Comparison of ENCODE assay signal across 8 cellular contexts in the genomic region with DNA sequence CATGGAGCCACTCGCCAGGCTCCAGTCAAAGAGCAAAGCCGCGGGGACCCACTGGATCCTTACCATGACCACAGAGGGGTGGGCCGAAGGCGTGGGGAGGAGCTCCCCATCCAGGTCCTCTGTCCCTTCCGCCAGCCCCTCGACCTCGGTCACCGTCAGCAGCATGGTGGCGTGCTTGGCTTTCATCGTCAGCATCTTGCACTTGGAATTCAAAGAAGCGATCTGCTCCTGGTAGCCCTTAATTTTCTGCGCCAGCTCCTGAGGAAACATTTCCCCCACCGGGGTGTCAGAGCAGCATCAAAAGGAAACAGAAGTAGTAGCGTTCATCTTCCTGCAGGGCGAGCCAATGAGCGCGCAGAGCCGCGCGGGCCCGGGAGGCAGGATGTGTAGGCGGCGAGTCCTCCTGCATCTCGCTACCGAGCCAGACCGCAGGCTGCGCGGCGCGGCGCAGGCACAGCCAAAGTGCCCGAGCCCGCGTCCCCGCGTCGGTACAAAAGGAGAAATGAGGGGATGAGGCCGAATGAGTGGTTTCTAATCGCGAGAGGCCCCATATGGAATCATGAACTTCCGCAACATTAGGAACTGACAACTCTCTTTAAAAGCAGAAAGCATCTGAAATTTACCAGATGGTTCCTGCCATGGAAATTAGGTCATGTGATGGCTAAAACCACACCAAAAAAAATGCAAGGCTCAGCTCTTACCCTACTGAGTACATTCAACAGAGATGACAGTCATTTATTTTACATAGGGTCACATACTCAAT.
A peak's percentile ranks its signal among the peaks of the same experiment; 100 is the strongest.
DNase-seq lines count a peak whose midpoint lies in the region; ATAC-seq and TF ChIP-seq lines count a peak whose summit lies in the region.

No MANE protein-coding gene starts in this region.

- H3K27me3 Mint-ChIP-seq in endothelial cell (ENCODE audit: unreplicated experiment), result peaks cover 3% of the 10 kb centered on the region

- H3K36me3 Mint-ChIP-seq in endothelial cell (ENCODE audit: low read depth, unreplicated experiment), result no peaks in the 10 kb centered on the region

- H3K9me3 ChIP-seq in mesodermal cell (ENCODE audit: control insufficient read depth, low read length), result no peaks in the 10 kb centered on the region

- peak overlapping the region; percentile 99 for H3K4me3 Mint-ChIP-seq in endothelial cell (ENCODE audit: unreplicated experiment)

- no peaks in the 10 kb centered on the region for H3K36me3 ChIP-seq in mesodermal cell (ENCODE audit: control insufficient read depth, insufficient read depth, low read length)

- peak; percentile 93 for ATAC-seq in GM19328 (IDR thresholded peaks at IDR 0.05; ENCODE audit: unreplicated experiment)
- ATAC-seq in HG03469 (IDR thresholded peaks at IDR 0.05; ENCODE audit: unreplicated experiment), result peak; percentile 84

- peak overlapping the region; percentile 85 for H3K27ac Mint-ChIP-seq in endothelial cell (ENCODE audit: unreplicated experiment)

- H3K9me3 Mint-ChIP-seq in endothelial cell (ENCODE audit: unreplicated experiment), result no peaks in the 10 kb centered on the region

- H3K27ac ChIP-seq in mesodermal cell (ENCODE audit: low read depth, low read length, severe bottlenecking), result peak overlapping the region; percentile 87

- TF ChIP-seq CTCF in endothelial cell (IDR thresholded peaks at IDR 0.05; ENCODE audit: unreplicated experiment), result peak; percentile 62

- peaks cover 14% of the 10 kb centered on the region for H3K4me1 Mint-ChIP-seq in endothelial cell (ENCODE audit: unreplicated experiment)

- H3K4me3 ChIP-seq in mesodermal cell (ENCODE audit: extremely low read depth, insufficient read depth, low read length, poor library complexity, severe bottlenecking), result peak overlapping the region; percentile 53

- peaks cover 3% of the 10 kb centered on the region for H3K4me1 ChIP-seq in mesodermal cell (ENCODE audit: control insufficient read depth, insufficient read depth, low read length, poor library complexity, severe bottlenecking)

- WGBS in mesodermal cell (ENCODE audit: insufficient coverage in 2 of 2), 2 experiments, result 1% methylated on average over 39 to 41 of the region's 42 CpGs

- DNase-seq in C1 segment of cervical spinal cord (lab: John Stamatoyannopoulos, UW) (peak; percentile 29 to 94 (median 84)), NOMO-1 (lab: John Stamatoyannopoulos, UW; ENCODE audit: unreplicated experiment in 2 of 2) (peak; percentile 80 to 87), endothelial cell (ENCODE audit: low spot score) (peak; percentile 89)
- DNase-seq in activated CD8-positive, alpha-beta memory T cell treated with anti-CD3 and anti-CD28 coated beads, Interleukin-2, amount 50 U/mL, for 1 hour (ENCODE audit: extremely low read depth), result peak; percentile 45
- peak; percentile 67 for DNase-seq in stimulated activated CD8-positive, alpha-beta memory T cell treated with anti-CD3 and anti-CD28 coated beads, Interleukin-15, amount 100 ng/mL, for 24 hours (ENCODE audit: low read depth)

Comparison
In these comparisons a context has a peak if more than half of its experiments do, and no peak if none do; other contexts are left out.
1. Peak in every context shown above with its lines: DNase-seq, ATAC-seq, H3K4me3 ChIP-seq and H3K27ac ChIP-seq.